ENCODE assay signal across 8 cellular contexts in the genomic region with DNA sequence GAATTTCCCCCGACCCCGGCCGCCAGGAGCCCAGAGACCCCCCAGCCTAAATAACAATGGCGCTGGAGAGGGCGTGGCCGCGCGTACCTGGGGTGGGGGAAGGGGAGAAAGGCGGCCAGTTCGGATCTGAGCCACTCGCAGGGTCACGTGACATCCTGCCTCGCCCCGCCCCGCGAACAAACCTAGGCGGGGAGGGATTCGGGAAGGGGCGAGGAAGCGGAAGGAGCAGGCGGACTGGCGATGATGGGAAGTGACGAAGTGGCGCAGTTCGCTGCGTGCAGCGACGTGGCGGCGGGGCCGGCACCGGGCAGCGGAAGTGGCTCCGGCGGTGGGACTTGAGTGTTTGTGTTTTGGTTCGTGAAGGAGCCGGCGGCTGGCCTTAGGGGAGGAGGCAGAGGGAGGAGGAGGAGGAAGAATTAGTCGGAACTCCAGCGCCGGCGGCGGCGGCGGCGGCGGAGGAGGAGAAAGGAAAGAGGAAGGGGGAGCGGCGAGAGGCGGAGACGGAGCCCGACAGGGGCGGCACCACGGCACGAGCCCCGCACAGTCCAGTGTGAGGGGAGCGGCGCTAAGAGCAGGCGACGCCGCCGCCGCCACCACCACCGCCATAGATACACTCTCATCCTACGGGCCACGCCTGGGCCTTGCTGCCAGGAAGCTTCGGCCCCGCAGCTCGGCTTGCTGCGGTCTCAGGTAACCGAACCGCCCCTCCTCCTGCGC. TPM values are rescaled to one million over a fixed set of nuclear protein-coding genes. Genes with fewer than 3 reads are reported as not detected.
A peak's percentile ranks its signal among the peaks of the same experiment; 100 is the strongest.
DNase-seq lines count a peak whose midpoint lies in the region; ATAC-seq and TF ChIP-seq lines count a peak whose summit lies in the region.

A gene with protein sequence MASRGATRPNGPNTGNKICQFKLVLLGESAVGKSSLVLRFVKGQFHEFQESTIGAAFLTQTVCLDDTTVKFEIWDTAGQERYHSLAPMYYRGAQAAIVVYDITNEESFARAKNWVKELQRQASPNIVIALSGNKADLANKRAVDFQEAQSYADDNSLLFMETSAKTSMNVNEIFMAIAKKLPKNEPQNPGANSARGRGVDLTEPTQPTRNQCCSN (plus strand): TSS at position 266 of the 717 bp plus-strand sequence. CDS start 3,802 bp downstream, outside the sequence.

- peaks cover 6% of the 10 kb centered on the region for H3F3A ChIP-seq in smooth muscle cell (ENCODE audit: low read depth)

- H3K36me3 ChIP-seq in smooth muscle cell (ENCODE audit: low read depth), result peaks cover 5% of the 10 kb centered on the region

- peak within 1 kb of the TSS; percentile 97 for H3K4me3 ChIP-seq in AG04450 (ENCODE audit: low read depth, low read length)
- peak within 1 kb of the TSS; percentile 93 to 100 for H3K4me3 ChIP-seq in cardiac fibroblast (replicated peaks in 1 of 2; ENCODE audit: low read depth in 2 of 2, low read length in 2 of 2)
- peak within 1 kb of the TSS; percentile 82 for H3K4me3 ChIP-seq in smooth muscle cell

- POLR2A ChIA-PET in AG04450 (lab: Yijun Ruan, JAX) (interaction anchor here (1.0 to 1.7 kb wide), 2 partner anchors 10 to 58 kb away, joined by 3 to 6 read pairs; no protein-coding TSS in a partner anchor), WTC11 (lab: Charles Lee) (interaction anchor here (1.0 to 1.7 kb wide), 3 partner anchors 10 to 239 kb away, joined by 3 to 7 read pairs (median 5); a partner anchor contains a TSS)

- H3K4me3 Mint-ChIP-seq in WTC11, result peak within 1 kb of the TSS; percentile 99

- H3K4me1 ChIP-seq in smooth muscle cell (ENCODE audit: low read depth), result peaks cover 15% of the 10 kb centered on the region

- DNase-seq in AG04450 (ENCODE audit: low read depth, low spot score) (peak; percentile 95), NCI-H226 (peak; percentile 99), WTC11 (ENCODE audit: low spot score) (peak; percentile 97), cardiac fibroblast (ENCODE audit: low read depth in 2 of 2) (peak; percentile 99), iPS-NIHi11 (ENCODE audit: low spot score) (peak; percentile 94), smooth muscle cell (lab: John Stamatoyannopoulos, UW; ENCODE audit: unreplicated experiment) (peak; percentile 81)

- H3K27me3 Mint-ChIP-seq in WTC11 (ENCODE audit: low read depth), result no peaks in the 10 kb centered on the region

- peaks cover 10% of the 10 kb centered on the region for H3K9me3 Mint-ChIP-seq in WTC11

- H3K27me3 ChIP-seq in AG04450 (ENCODE audit: control insufficient read depth, insufficient read depth, low read length) (no peaks in the 10 kb centered on the region), smooth muscle cell (ENCODE audit: low read depth) (no peaks in the 10 kb centered on the region)

- H3K9me3 ChIP-seq in AG04450 (ENCODE audit: control insufficient read depth, insufficient read depth, low read length) (peaks cover 3% of the 10 kb centered on the region; the same call in 1 of the 2 replicates), smooth muscle cell (replicated peaks; ENCODE audit: low read depth) (no peaks in the 10 kb centered on the region)

- peaks cover 39% of the 10 kb centered on the region for H3K4me1 Mint-ChIP-seq in WTC11

- H3K79me2 ChIP-seq in smooth muscle cell (ENCODE audit: low read depth), result peaks cover 44% of the 10 kb centered on the region

- ATAC-seq in GM18909 (IDR thresholded peaks at IDR 0.05; ENCODE audit: poor library complexity, unreplicated experiment) (peak; percentile 96), HG03175 (IDR thresholded peaks at IDR 0.05; ENCODE audit: unreplicated experiment) (peak; percentile 96), WTC11 (peak; percentile 90)

- H2AFZ ChIP-seq in smooth muscle cell (ENCODE audit: low read depth), result peak within 1 kb of the TSS; percentile 92

- H3K27ac ChIP-seq in AG04450 (ENCODE audit: low read depth, low read length) (peak within 1 kb of the TSS; percentile 99), smooth muscle cell (ENCODE audit: low read depth) (peak within 1 kb of the TSS; percentile 95)

- H3K27ac Mint-ChIP-seq in WTC11, result peak within 1 kb of the TSS; percentile 100

- TF ChIP-seq CTCF in AG04450 (IDR thresholded peaks at IDR 0.05; ENCODE audit: low read depth, low read length), result no peak
- TF ChIP-seq CTCF in WTC11 (IDR thresholded peaks at IDR 0.05), result no peak
- TF ChIP-seq CTCF in cardiac fibroblast (IDR thresholded peaks at IDR 0.05; ENCODE audit: low read depth, low read length), result no peak
- no peak for TF ChIP-seq CTCF in smooth muscle cell (IDR thresholded peaks at IDR 0.05; ENCODE audit: borderline replicate concordance, insufficient read depth, poor library complexity, severe bottlenecking)

- peaks cover 18% of the 10 kb centered on the region for H3K36me3 Mint-ChIP-seq in WTC11

- CTCF ChIA-PET in AG04450 (lab: Charles Lee), result interaction anchor here (0.5 to 1.0 kb wide), 2 partner anchors 61 to 158 kb away, joined by 3 read pairs; no protein-coding TSS in a partner anchor
- CTCF ChIA-PET in WTC11 (lab: Charles Lee), result no interaction called here

- WGBS in smooth muscle cell (ENCODE audit: low lambda C conversion rate), result under 1% methylated on average over 42 of the region's 73 CpGs

- peak within 1 kb of the TSS; percentile 93 for H3K9ac ChIP-seq in smooth muscle cell (ENCODE audit: low read depth)

- H3K4me2 ChIP-seq in smooth muscle cell, result peak within 1 kb of the TSS; percentile 92

- H4K20me1 ChIP-seq in smooth muscle cell (ENCODE audit: low read depth), result peaks cover 43% of the 10 kb centered on the region

TF ChIP-seq in WTC11, 78 proteins besides CTCF, POLR2A, EP300 and RAD21 (continues in another document):
- TF ChIP-seq, protein P1, sequence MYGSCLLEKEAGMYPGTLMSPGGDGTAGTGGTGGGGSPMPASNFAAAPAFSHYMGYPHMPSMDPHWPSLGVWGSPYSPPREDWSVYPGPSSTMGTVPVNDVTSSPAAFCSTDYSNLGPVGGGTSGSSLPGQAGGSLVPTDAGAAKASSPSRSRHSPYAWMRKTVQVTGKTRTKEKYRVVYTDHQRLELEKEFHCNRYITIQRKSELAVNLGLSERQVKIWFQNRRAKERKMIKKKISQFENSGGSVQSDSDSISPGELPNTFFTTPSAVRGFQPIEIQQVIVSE (CRISPR knock-in tag; IDR thresholded peaks at IDR 0.05; ENCODE audit: borderline replicate concordance), result no peak
- TF ChIP-seq, protein P2, sequence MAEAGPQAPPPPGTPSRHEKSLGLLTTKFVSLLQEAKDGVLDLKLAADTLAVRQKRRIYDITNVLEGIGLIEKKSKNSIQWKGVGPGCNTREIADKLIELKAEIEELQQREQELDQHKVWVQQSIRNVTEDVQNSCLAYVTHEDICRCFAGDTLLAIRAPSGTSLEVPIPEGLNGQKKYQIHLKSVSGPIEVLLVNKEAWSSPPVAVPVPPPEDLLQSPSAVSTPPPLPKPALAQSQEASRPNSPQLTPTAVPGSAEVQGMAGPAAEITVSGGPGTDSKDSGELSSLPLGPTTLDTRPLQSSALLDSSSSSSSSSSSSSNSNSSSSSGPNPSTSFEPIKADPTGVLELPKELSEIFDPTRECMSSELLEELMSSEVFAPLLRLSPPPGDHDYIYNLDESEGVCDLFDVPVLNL (CRISPR knock-in tag; IDR thresholded peaks at IDR 0.05; ENCODE audit: borderline replicate concordance, low read depth), result peak; percentile 42; the same call in 1 of the 2 replicates
- TF ChIP-seq, protein P3, sequence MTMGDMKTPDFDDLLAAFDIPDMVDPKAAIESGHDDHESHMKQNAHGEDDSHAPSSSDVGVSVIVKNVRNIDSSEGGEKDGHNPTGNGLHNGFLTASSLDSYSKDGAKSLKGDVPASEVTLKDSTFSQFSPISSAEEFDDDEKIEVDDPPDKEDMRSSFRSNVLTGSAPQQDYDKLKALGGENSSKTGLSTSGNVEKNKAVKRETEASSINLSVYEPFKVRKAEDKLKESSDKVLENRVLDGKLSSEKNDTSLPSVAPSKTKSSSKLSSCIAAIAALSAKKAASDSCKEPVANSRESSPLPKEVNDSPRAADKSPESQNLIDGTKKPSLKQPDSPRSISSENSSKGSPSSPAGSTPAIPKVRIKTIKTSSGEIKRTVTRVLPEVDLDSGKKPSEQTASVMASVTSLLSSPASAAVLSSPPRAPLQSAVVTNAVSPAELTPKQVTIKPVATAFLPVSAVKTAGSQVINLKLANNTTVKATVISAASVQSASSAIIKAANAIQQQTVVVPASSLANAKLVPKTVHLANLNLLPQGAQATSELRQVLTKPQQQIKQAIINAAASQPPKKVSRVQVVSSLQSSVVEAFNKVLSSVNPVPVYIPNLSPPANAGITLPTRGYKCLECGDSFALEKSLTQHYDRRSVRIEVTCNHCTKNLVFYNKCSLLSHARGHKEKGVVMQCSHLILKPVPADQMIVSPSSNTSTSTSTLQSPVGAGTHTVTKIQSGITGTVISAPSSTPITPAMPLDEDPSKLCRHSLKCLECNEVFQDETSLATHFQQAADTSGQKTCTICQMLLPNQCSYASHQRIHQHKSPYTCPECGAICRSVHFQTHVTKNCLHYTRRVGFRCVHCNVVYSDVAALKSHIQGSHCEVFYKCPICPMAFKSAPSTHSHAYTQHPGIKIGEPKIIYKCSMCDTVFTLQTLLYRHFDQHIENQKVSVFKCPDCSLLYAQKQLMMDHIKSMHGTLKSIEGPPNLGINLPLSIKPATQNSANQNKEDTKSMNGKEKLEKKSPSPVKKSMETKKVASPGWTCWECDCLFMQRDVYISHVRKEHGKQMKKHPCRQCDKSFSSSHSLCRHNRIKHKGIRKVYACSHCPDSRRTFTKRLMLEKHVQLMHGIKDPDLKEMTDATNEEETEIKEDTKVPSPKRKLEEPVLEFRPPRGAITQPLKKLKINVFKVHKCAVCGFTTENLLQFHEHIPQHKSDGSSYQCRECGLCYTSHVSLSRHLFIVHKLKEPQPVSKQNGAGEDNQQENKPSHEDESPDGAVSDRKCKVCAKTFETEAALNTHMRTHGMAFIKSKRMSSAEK (CRISPR knock-in tag; IDR thresholded peaks at IDR 0.05; ENCODE audit: borderline replicate concordance), result no peak
- TF ChIP-seq SMAD4 (CRISPR knock-in tag; IDR thresholded peaks at IDR 0.05), result no peak
- TF ChIP-seq ZBTB21 (CRISPR knock-in tag; IDR thresholded peaks at IDR 0.05; ENCODE audit: borderline replicate concordance), result no peak
- TF ChIP-seq, protein P4, sequence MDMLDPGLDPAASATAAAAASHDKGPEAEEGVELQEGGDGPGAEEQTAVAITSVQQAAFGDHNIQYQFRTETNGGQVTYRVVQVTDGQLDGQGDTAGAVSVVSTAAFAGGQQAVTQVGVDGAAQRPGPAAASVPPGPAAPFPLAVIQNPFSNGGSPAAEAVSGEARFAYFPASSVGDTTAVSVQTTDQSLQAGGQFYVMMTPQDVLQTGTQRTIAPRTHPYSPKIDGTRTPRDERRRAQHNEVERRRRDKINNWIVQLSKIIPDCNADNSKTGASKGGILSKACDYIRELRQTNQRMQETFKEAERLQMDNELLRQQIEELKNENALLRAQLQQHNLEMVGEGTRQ (CRISPR knock-in tag; IDR thresholded peaks at IDR 0.05), result peak; percentile 97
- 0 out of 2 replicates have a peak, but pooled peaks have one; percentile 25 for TF ChIP-seq ATF1 (CRISPR knock-in tag; IDR thresholded peaks at IDR 0.05)
- TF ChIP-seq ZNF219 (CRISPR knock-in tag; IDR thresholded peaks at IDR 0.05; ENCODE audit: borderline replicate concordance), result no peak
- TF ChIP-seq JUN (CRISPR knock-in tag; IDR thresholded peaks at IDR 0.05), result no peak

RNA-seq across cellular contexts. Expression of the gene that starts here (rescaled TPM):
- polyA plus RNA-seq in AG04450 (2011; rRNA removed) (44.5 and 58.7 TPM in 2 replicates), smooth muscle cell (92.2 and 99.1 TPM in 2 replicates)
- polyA minus RNA-seq in AG04450 (2011; rRNA and poly(A)+ RNA removed), result 15.6 and 26.3 TPM in 2 replicates
- total RNA-seq in WTC11 (2021) (81.8 to 97.1 TPM (median 84.8 TPM) in 3 replicates), smooth muscle cell (127 and 161 TPM in 2 replicates)

Comparison
In these comparisons a context has a peak if more than half of its experiments do, and no peak if none do; other contexts are left out.
1. Peak in every context shown above with its lines: DNase-seq, ATAC-seq, H3K4me3 ChIP-seq and H3K27ac ChIP-seq.